22 cellular contexts compared by ENCODE assay signal in the genomic region with DNA sequence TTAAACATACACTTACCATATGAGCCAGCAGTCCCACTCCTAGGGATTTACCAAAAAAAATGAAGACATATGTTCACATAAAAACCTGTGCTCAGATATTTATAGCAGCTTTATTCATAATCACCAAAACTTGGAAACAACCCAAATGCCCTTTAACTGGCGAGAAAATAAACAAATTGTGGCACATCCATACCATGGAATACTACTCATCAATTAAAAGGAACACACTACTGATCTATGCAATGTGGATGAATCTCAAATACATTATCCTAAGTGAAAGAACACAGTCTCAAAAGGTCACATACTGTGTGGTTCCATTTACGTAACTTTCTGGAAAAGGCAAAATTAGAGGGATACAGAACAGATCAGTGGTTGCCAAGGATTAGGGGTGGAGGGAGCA. TPM values are rescaled to one million over a fixed set of nuclear protein-coding genes. Genes with fewer than 3 reads are reported as not detected.
A peak's percentile ranks its signal among the peaks of the same experiment; 100 is the strongest.
DNase-seq lines count a peak whose midpoint lies in the region; ATAC-seq and TF ChIP-seq lines count a peak whose summit lies in the region.
"Had no signal": no experiment of that assay in that cellular context is flagged by ENCODE, and none has a peak within 500 bp of the region (broad histone marks: within the 10 kb centered on the region; RNA-seq: fewer than 3 reads in every experiment).

No MANE protein-coding gene starts in this region.

- 27 to 30% methylated on average over 2 of the region's 2 CpGs for WGBS in GM23248 (ENCODE audit: low coverage in 1 of 2, low lambda C conversion rate in 2 of 2, missing lambda C conversion rate in 2 of 2), 2 experiments

- DNase-seq in EH (ENCODE audit: low read depth) (peak; percentile 57), GM23248 (peak; percentile 15), adipocyte (ENCODE audit: low read depth) (peak; percentile 36), left lung (no peak), KBM-7 (no peak)
- DNase-seq: CD4-positive, CD25-positive, alpha-beta regulatory T cell; DMS153; DND-41; H9; Karpas-422; NCI-H1092; NCI-H1417 treated with DMSO at 0.1 percent for 48 hours; NCI-H187; NCI-H446; NCI-H69; SHP77 treated with DMSO at 0.1 percent for 48 hours; SW 1271 had no signal

- H3K79me2 ChIP-seq in GM23248 (ENCODE audit: insufficient read depth) = no peaks in the 10 kb centered on the region

- H3K9ac ChIP-seq in GM23248 (no peak overlapping the region), adipocyte (ENCODE audit: low read length) (no peak overlapping the region)
- H3K9ac ChIP-seq: BLaER1 had no signal

- in situ Hi-C loops in GM23248 (cut with MboI) = no loop called here
- in situ Hi-C loops in KBM-7 (cut with MboI; ENCODE audit: low pct_unique_long_range_greater_than_20kb, low sequenced_read_pairs) = no loop called here

- TF ChIP-seq CTCF in neutrophil (IDR thresholded peaks at IDR 0.05) (no peak), left lung (IDR thresholded peaks at IDR 0.05) (no peak)

- ATAC-seq in left lung (no peak), GM18502 (IDR thresholded peaks at IDR 0.05; ENCODE audit: poor library complexity, unreplicated experiment) (no peak)
- ATAC-seq: GM23338 had no signal

- no peaks in the 10 kb centered on the region for H3K36me3 ChIP-seq in GM23248 (ENCODE audit: low read depth)
- H3K36me3 ChIP-seq in adipocyte (ENCODE audit: control insufficient read depth, insufficient read depth, low read length, severe bottlenecking) = no peaks in the 10 kb centered on the region
- H3K36me3 ChIP-seq in neutrophil = no peaks in the 10 kb centered on the region
- H3K36me3 ChIP-seq in left lung = no peaks in the 10 kb centered on the region
- H3K36me3 ChIP-seq: BLaER1 had no signal

- H3K4me1 ChIP-seq in GM23248 (ENCODE audit: insufficient read depth) (no peaks in the 10 kb centered on the region), adipocyte (ENCODE audit: control insufficient read depth, insufficient read depth, low read length) (no peaks in the 10 kb centered on the region), neutrophil (ENCODE audit: control insufficient read depth in 1 of 2, insufficient read depth in 1 of 2, low read depth in 1 of 2, low read length in 1 of 2) (peaks cover 30 to 33% of the 10 kb centered on the region in 2 experiments), left lung (peaks cover 0 to 11% of the 10 kb centered on the region in 2 donors)

- no peaks in the 10 kb centered on the region for H4K20me1 ChIP-seq in GM23248 (ENCODE audit: insufficient read depth)
- H4K20me1 ChIP-seq: BLaER1 had no signal

- no peaks in the 10 kb centered on the region for H3K9me2 ChIP-seq in GM23248 (ENCODE audit: insufficient read depth)

- no peak overlapping the region for H2AFZ ChIP-seq in GM23248
- H2AFZ ChIP-seq: GM23338 had no signal

- H3K27ac ChIP-seq in GM23248 (no peak overlapping the region), neutrophil (peak overlapping the region; percentile 95), left lung (no peak overlapping the region)
- H3K27ac ChIP-seq: BLaER1, HL-60 had no signal

- H3K4me2 ChIP-seq in GM23248 (ENCODE audit: unreplicated experiment) = no peak overlapping the region
- H3K4me2 ChIP-seq: BLaER1, GM23338 had no signal

- peaks cover 7% of the 10 kb centered on the region for H3K27me3 ChIP-seq in GM23248 (replicated peaks; ENCODE audit: insufficient read depth)
- H3K27me3 ChIP-seq in adipocyte (replicated peaks; ENCODE audit: control insufficient read depth, insufficient read depth, low read length) = peaks cover 45% of the 10 kb centered on the region
- H3K27me3 ChIP-seq in neutrophil = no peaks in the 10 kb centered on the region
- no peaks in the 10 kb centered on the region for H3K27me3 ChIP-seq in left lung
- H3K27me3 ChIP-seq: BLaER1 had no signal

- H3K4me3 ChIP-seq in GM23248 (no peak overlapping the region), adipocyte (ENCODE audit: low read length) (no peak overlapping the region), neutrophil (ENCODE audit: low read depth in 1 of 2, low read length in 1 of 2) (no peak overlapping the region), left lung (no peak overlapping the region)
- H3K4me3 ChIP-seq: BLaER1, GM23338 had no signal

- intact Hi-C loops in left lung (cut with DNase I) = no loop called here

- peaks cover 10% of the 10 kb centered on the region; the same call in 1 of the 2 replicates for H3F3A ChIP-seq in GM23248 (ENCODE audit: insufficient read depth)

- H3K9me3 ChIP-seq in GM23248 (ENCODE audit: low read depth) = no peaks in the 10 kb centered on the region
- H3K9me3 ChIP-seq in adipocyte (ENCODE audit: control insufficient read depth, low read length) = no peaks in the 10 kb centered on the region
- H3K9me3 ChIP-seq in neutrophil = no peaks in the 10 kb centered on the region
- no peaks in the 10 kb centered on the region for H3K9me3 ChIP-seq in left lung
- H3K9me3 ChIP-seq: BLaER1 had no signal

RNA-seq across cellular contexts. Expression of a gene that starts 7.3 kb away (rescaled TPM):
- 8.5 and 11.9 TPM in 2 replicates for total RNA-seq in GM23248 (2014; rRNA removed; shearing (Covaris generic))
- polyA plus RNA-seq in GM23248 (2016; fragmentation: Nextera tagmentation; extraction: Ambion mirVana) = 2.8 and 3.3 TPM in 2 replicates
- 10 to 100 TPM; 15.2 to 17.6 TPM for total RNA-seq in left lung

Comparison
In these comparisons a context has a peak if more than half of its experiments do, and no peak if none do; other contexts are left out.
1. DNase-seq: peak in EH (single experiment), GM23248 (single experiment) and adipocyte (single experiment); none in left lung (0 of 2) and KBM-7 (single experiment).